1 cellular context compared by ENCODE assay signal in the genomic region with DNA sequence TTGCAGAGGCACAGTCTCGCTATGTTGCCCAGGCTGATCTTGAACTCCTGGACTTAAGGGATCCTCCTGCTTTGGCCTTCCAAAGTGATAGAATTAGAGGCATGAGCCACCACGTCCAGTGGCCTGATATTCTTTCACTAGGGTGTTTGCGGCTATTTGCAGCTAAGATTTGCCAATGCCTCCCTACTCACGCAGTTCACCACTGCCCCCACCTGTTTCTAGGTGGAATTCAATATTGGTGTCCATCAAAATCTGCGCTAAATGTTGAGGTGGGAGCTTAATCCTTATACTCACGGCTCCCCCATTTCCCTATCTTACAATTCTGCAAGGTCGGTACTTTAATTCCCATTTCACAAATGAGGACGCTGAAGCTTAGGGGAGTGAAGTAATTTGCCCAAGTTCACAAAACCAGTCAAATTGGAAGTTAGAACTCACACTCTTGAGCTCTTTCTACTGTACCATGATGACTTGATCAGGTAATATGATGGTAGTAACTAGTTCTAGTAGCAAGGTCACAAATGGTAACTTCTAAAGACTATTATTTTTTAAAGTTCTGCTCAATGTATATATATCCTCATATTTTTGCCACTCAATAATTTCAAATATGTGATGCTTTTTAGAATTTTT.
TF ChIP-seq lines count a peak whose summit lies in the region.

No MANE protein-coding gene starts in this region.

TF ChIP-seq in GM12878, 131 proteins besides CTCF, POLR2A, EP300 and RAD21 (continued from another document):
- peak; percentile 37; the same call in 1 of the 2 replicates for TF ChIP-seq SMC3 (IDR thresholded peaks at IDR 0.05; ENCODE audit: borderline replicate concordance, low read length)
